In genomic region chr13:20230913-20231838, GRCh38 we compare ENCODE assay signal across 8 cellular contexts. TPM values are rescaled to one million over a fixed set of nuclear protein-coding genes. Genes with fewer than 3 reads are reported as not detected.
DNase-seq lines count a peak whose midpoint lies in the region; ATAC-seq and TF ChIP-seq lines count a peak whose summit lies in the region.

No MANE protein-coding gene starts in this region.

- H3K27me3 Mint-ChIP-seq in natural killer cell treated with Interleukin-12 subunit alpha and Interleukin-12 subunit beta and Interleukin-15 and Interleukin-18, amount 100 ng/mL, for 72 hours = peaks cover 18 to 41% of the 10 kb centered on the region in 2 donors

- no peak overlapping the region for H3K27ac ChIP-seq in Panc1 (ENCODE audit: low read length)
- no peak overlapping the region for H3K27ac ChIP-seq in colonic mucosa

- no peak overlapping the region for H3K27ac Mint-ChIP-seq in natural killer cell treated with Interleukin-12 subunit alpha and Interleukin-12 subunit beta and Interleukin-15 and Interleukin-18, amount 100 ng/mL, for 72 hours

- intact Hi-C loops in Panc1 (cut with micrococcal nuclease; ENCODE audit: unreplicated experiment) (no loop called here), colonic mucosa (cut with DNase I) (no loop called here)

- peak; percentile 51 for DNase-seq in Ammon's horn (ENCODE audit: low spot score)
- DNase-seq in Panc1 (ENCODE audit: low read depth, low spot score) = no peak
- no peak for DNase-seq in colonic mucosa
- DNase-seq in natural killer cell treated with Interleukin-12 subunit alpha and Interleukin-12 subunit beta and Interleukin-15 and Interleukin-18, amount 100 ng/mL, for 72 hours (ENCODE audit: low spot score) = no peak
- no peak for DNase-seq in NCI-H446 (lab: John Stamatoyannopoulos, UW)
- no peak for DNase-seq in NCI-H187 (lab: John Stamatoyannopoulos, UW)

- H3K36me3 ChIP-seq in Panc1 (ENCODE audit: control insufficient read depth, insufficient read depth, low read length) (no peaks in the 10 kb centered on the region), colonic mucosa (no peaks in the 10 kb centered on the region)

- peaks cover 0 to 3% of the 10 kb centered on the region in 2 donors for H3K4me1 Mint-ChIP-seq in natural killer cell treated with Interleukin-12 subunit alpha and Interleukin-12 subunit beta and Interleukin-15 and Interleukin-18, amount 100 ng/mL, for 72 hours (ENCODE audit: low read depth in 2 of 2)

- CTCF ChIA-PET in Panc1 (lab: Charles Lee) = no interaction called here

- in situ Hi-C loops in Panc1 (cut with HindIII; ENCODE audit: low pct_unique_long_range_greater_than_20kb, low sequenced_read_pairs) = no loop called here

- peak overlapping the region; percentile 33 to 41 for H3K4me3 ChIP-seq in Panc1 (ENCODE audit: low read depth in 2 of 2, low read length in 2 of 2)
- H3K4me3 ChIP-seq in colonic mucosa = peak overlapping the region; percentile 33

- H3K27me3 ChIP-seq in Panc1 (ENCODE audit: control insufficient read depth, insufficient read depth, low read length) = peaks cover 3% of the 10 kb centered on the region
- peaks cover 31% of the 10 kb centered on the region for H3K27me3 ChIP-seq in colonic mucosa

- no peak for TF ChIP-seq CTCF in Panc1 (IDR thresholded peaks at IDR 0.05)
- TF ChIP-seq CTCF in colonic mucosa (IDR thresholded peaks at IDR 0.05) = no peak

- no TSS peak for BruUV-seq in Panc1 (replicated peaks; lab: Mats Ljungman, UMichigan)

- peak overlapping the region; percentile 73 for H3K4me3 Mint-ChIP-seq in natural killer cell treated with Interleukin-12 subunit alpha and Interleukin-12 subunit beta and Interleukin-15 and Interleukin-18, amount 100 ng/mL, for 72 hours

- H3K4me1 ChIP-seq in Panc1 (ENCODE audit: control insufficient read depth, insufficient read depth, low read length) (no peaks in the 10 kb centered on the region), colonic mucosa (peaks cover 4% of the 10 kb centered on the region)

- no peak overlapping the region for H3K9ac ChIP-seq in colonic mucosa (ENCODE audit: low read depth in 2 of 2, low read length in 2 of 2)

- POLR2A ChIA-PET in Panc1 (lab: Charles Lee) = no interaction called here

- H3K9me3 ChIP-seq in Panc1 (ENCODE audit: control insufficient read depth, insufficient read depth, low read depth, low read length) (no peaks in the 10 kb centered on the region), colonic mucosa (no peaks in the 10 kb centered on the region)

- no peaks in the 10 kb centered on the region for H3K36me3 Mint-ChIP-seq in natural killer cell treated with Interleukin-12 subunit alpha and Interleukin-12 subunit beta and Interleukin-15 and Interleukin-18, amount 100 ng/mL, for 72 hours

- no peak for ATAC-seq in Panc1
- peak; percentile 46 to 53 for ATAC-seq in natural killer cell treated with Interleukin-12 subunit alpha and Interleukin-12 subunit beta and Interleukin-15 and Interleukin-18, amount 100 ng/mL, for 72 hours
- ATAC-seq in HG03108 (IDR thresholded peaks at IDR 0.05; ENCODE audit: unreplicated experiment) = no peak
- ATAC-seq in GM19023 (IDR thresholded peaks at IDR 0.05; ENCODE audit: unreplicated experiment) = no peak

- H3K9me3 Mint-ChIP-seq in natural killer cell treated with Interleukin-12 subunit alpha and Interleukin-12 subunit beta and Interleukin-15 and Interleukin-18, amount 100 ng/mL, for 72 hours = no peaks in the 10 kb centered on the region

RNA-seq across cellular contexts. Expression of gene GJB6, which starts 0.9 kb away (rescaled TPM):
- total RNA-seq in Panc1 (2021; ENCODE audit: unreplicated experiment) = 6.3 TPM
- polyA plus RNA-seq in Panc1 (2012; ENCODE audit: insufficient read length) = 30.7 TPM
- not detected for total RNA-seq in colonic mucosa
- 1 to 10 TPM in 1 of 2 donors, under 1 TPM in 1; 0.62 to 3.2 TPM for total RNA-seq in natural killer cell treated with Interleukin-12 subunit alpha and Interleukin-12 subunit beta and Interleukin-15 and Interleukin-18, amount 100 ng/mL, for 72 hours

RNA-seq across cellular contexts. Expression of gene GJB2, which starts 38.4 kb away (rescaled TPM):
- total RNA-seq in Panc1 (2021; ENCODE audit: unreplicated experiment) (54.2 TPM), colonic mucosa (10 to 100 TPM; 41.5 to 50.4 TPM)
- 183 TPM for polyA plus RNA-seq in Panc1 (2012; ENCODE audit: insufficient read length)
- total RNA-seq in natural killer cell treated with Interleukin-12 subunit alpha and Interleukin-12 subunit beta and Interleukin-15 and Interleukin-18, amount 100 ng/mL, for 72 hours = 1 to 10 TPM in 1 of 2 donors, under 1 TPM in 1; 0.17 to 6.0 TPM

Comparison
In these comparisons a context has a peak if more than half of its experiments do, and no peak if none do; other contexts are left out.
1. ATAC-seq: peak in natural killer cell treated with Interleukin-12 subunit alpha and Interleukin-12 subunit beta and Interleukin-15 and Interleukin-18, amount 100 ng/mL, for 72 hours (2 of 2); none in Panc1 (single experiment), HG03108 (single experiment) and GM19023 (single experiment).